Comparison of ENCODE assay signal across 13 cellular contexts in the genomic region with DNA sequence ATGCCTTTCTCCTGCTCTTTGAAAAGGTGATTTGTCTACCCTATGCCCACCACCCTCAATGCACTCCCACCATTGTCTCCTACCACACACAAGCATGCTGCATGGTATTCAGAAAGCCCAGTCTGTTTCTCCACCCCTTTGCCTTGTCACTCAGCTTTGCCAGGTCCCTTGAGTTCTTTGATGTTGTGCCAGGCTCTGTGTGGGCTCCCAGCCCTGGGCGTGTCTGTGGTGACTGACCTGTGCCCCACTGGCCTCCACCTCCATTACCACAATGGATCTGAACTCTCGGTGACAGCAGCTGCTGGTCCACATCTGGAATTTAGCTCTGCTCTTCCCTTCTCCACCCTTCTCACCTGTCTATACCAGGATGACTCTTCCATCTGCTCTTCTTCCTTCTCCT. TPM values are rescaled to one million over a fixed set of nuclear protein-coding genes. Genes with fewer than 3 reads are reported as not detected.
DNase-seq lines count a peak whose midpoint lies in the region; ATAC-seq, FAIRE-seq and TF ChIP-seq lines count a peak whose summit lies in the region.
"Had no signal": no experiment of that assay in that cellular context is flagged by ENCODE, and none has a peak within 500 bp of the region (broad histone marks: within the 10 kb centered on the region; RNA-seq: fewer than 3 reads in every experiment).

No MANE protein-coding gene starts in this region.

- H3K27me3 ChIP-seq in keratinocyte (ENCODE audit: control insufficient read depth, extremely low read depth, insufficient read depth, low read length) (no peaks in the 10 kb centered on the region), thyroid gland (no peaks in the 10 kb centered on the region)
- H3K27me3 ChIP-seq: spleen had no signal

- peaks cover 44% of the 10 kb centered on the region for H3K4me1 ChIP-seq in keratinocyte (ENCODE audit: control insufficient read depth, extremely low read depth, insufficient read depth, low read length)
- peaks cover 10 to 37% of the 10 kb centered on the region in 2 donors for H3K4me1 ChIP-seq in thyroid gland

- H3K79me2 ChIP-seq in keratinocyte (ENCODE audit: control insufficient read depth, insufficient read depth, low read length): peaks cover 53% of the 10 kb centered on the region

- CTCF ChIA-PET in activated CD8-positive, alpha-beta memory T cell treated with anti-CD3 and anti-CD28 coated beads, Interleukin-2, amount 10 ng/mL, durations not matched to agents 7 days and 5 days (lab: Charles Lee): interaction anchor here (1.0 to 1.3 kb wide), 4 partner anchors 33 to 185 kb away, joined by 3 to 6 read pairs (median 4); a partner anchor contains a TSS

- H3K36me3 ChIP-seq in keratinocyte (ENCODE audit: control insufficient read depth in 2 of 2, extremely low read depth in 1 of 2, insufficient read depth in 2 of 2, low read length in 2 of 2) (peaks cover 3 to 4% of the 10 kb centered on the region in 2 experiments), thyroid gland (no peaks in the 10 kb centered on the region)
- H3K36me3 ChIP-seq: spleen had no signal

- H2AFZ ChIP-seq in keratinocyte (ENCODE audit: control insufficient read depth, low read length): no peak overlapping the region

- FAIRE-seq in keratinocyte (lab: Jason Lieb, UNC): no peak

- no peaks in the 10 kb centered on the region for H4K20me1 ChIP-seq in keratinocyte (ENCODE audit: control insufficient read depth, extremely low read depth, insufficient read depth, low read length)

- peaks cover 36% of the 10 kb centered on the region for H3K36me3 Mint-ChIP-seq in activated CD8-positive, alpha-beta memory T cell treated with anti-CD3 and anti-CD28 coated beads, Interleukin-2, amount 10 ng/mL, durations not matched to agents 7 days and 5 days
- H3K36me3 Mint-ChIP-seq in activated T-helper 1 cell treated with anti-CD3 and anti-CD28 coated beads, Interleukin-12 subunit alpha, Interleukin-12 subunit beta, Interleukin-2, Interleukin-4 antibody, amounts not matched to agents 30 ng/mL and 10 ng/mL and 1 ng/mL, durations not matched to agents 14 hours and 24 hours and 36 hours (ENCODE audit: low read depth): peaks cover 24% of the 10 kb centered on the region

- H3K4me3 ChIP-seq in keratinocyte (ENCODE audit: control insufficient read depth in 2 of 3, extremely low read depth in 1 of 3, insufficient read depth in 2 of 3, low read depth in 1 of 3, low read length in 3 of 3) (no peak overlapping the region), thyroid gland (replicated peaks in 1 of 3) (no peak overlapping the region)
- H3K4me3 ChIP-seq: spleen had no signal

- WGBS in thyroid gland, 2 donors: 39 to 45% methylated on average over 2 of the region's 2 CpGs

- peaks cover 64% of the 10 kb centered on the region for H3K4me1 Mint-ChIP-seq in activated CD8-positive, alpha-beta memory T cell treated with anti-CD3 and anti-CD28 coated beads, Interleukin-2, amount 10 ng/mL, durations not matched to agents 7 days and 5 days
- H3K4me1 Mint-ChIP-seq in activated T-helper 1 cell treated with anti-CD3 and anti-CD28 coated beads, Interleukin-12 subunit alpha, Interleukin-12 subunit beta, Interleukin-2, Interleukin-4 antibody, amounts not matched to agents 30 ng/mL and 10 ng/mL and 1 ng/mL, durations not matched to agents 14 hours and 24 hours and 36 hours (ENCODE audit: low read depth): peaks cover 61% of the 10 kb centered on the region
- H3K4me1 Mint-ChIP-seq: activated B cell treated with CpG ODN at 0.5 μM for 24 hours had no signal

- intact Hi-C loops in activated T-helper 1 cell treated with anti-CD3 and anti-CD28 coated beads, Interleukin-12 subunit alpha, Interleukin-12 subunit beta, Interleukin-2, Interleukin-4 antibody, amounts not matched to agents 30 ng/mL and 10 ng/mL and 1 ng/mL, durations not matched to agents 14 hours and 24 hours and 36 hours (cut with micrococcal nuclease): no loop called here
- intact Hi-C loops in thyroid gland (cut with DNase I): no loop called here

- no peak overlapping the region for H3K9ac ChIP-seq in keratinocyte (ENCODE audit: control insufficient read depth, extremely low read depth, insufficient read depth, low read length)

- no peaks in the 10 kb centered on the region for H3K9me3 ChIP-seq in keratinocyte (ENCODE audit: control insufficient read depth, low read depth, low read length)
- H3K9me3 ChIP-seq in thyroid gland: no peaks in the 10 kb centered on the region
- H3K9me3 ChIP-seq: spleen had no signal

- no peak for DNase-seq in activated CD8-positive, alpha-beta memory T cell treated with anti-CD3 and anti-CD28 coated beads, Interleukin-2, amount 10 ng/mL, durations not matched to agents 7 days and 5 days
- no peak for DNase-seq in activated CD8-positive, alpha-beta memory T cell treated with anti-CD3 and anti-CD28 coated beads for 24 hours
- no peak for DNase-seq in activated T-helper 1 cell treated with anti-CD3 and anti-CD28 coated beads, Interleukin-12 subunit alpha, Interleukin-12 subunit beta, Interleukin-2, Interleukin-4 antibody, amounts not matched to agents 30 ng/mL and 10 ng/mL and 1 ng/mL, durations not matched to agents 14 hours and 24 hours and 36 hours (ENCODE audit: low spot score)
- DNase-seq in keratinocyte (ENCODE audit: low read depth, low spot score) (no peak), thyroid gland (peak; percentile 65 to 75), SIG-M5 treated with dmso at 0.1 percent for 504 hours (lab: John Stamatoyannopoulos, UW; ENCODE audit: unreplicated experiment) (no peak), NCI-H146 treated with DMSO at 0.1 percent for 48 hours (lab: John Stamatoyannopoulos, UW; ENCODE audit: unreplicated experiment) (no peak), NOMO-1 (lab: John Stamatoyannopoulos, UW; ENCODE audit: unreplicated experiment in 2 of 2) (no peak)
- DNase-seq: activated B cell treated with CpG ODN at 0.5 μM for 24 hours, DMS153, NCI-H1417 treated with DMSO at 0.1 percent for 48 hours, spleen had no signal

- TF ChIP-seq CTCF in keratinocyte (optimal IDR thresholded peaks at IDR 0.05 in 1 of 3, IDR thresholded peaks at IDR 0.05 in 1 of 3, conservative IDR thresholded peaks at IDR 0.05 in 1 of 3; ENCODE audit: extremely low read depth in 1 of 3, insufficient read depth in 2 of 3, low read length in 3 of 3): no peak
- TF ChIP-seq CTCF in thyroid gland (IDR thresholded peaks at IDR 0.05): no peak

- H3K27me3 Mint-ChIP-seq in activated CD8-positive, alpha-beta memory T cell treated with anti-CD3 and anti-CD28 coated beads, Interleukin-2, amount 10 ng/mL, durations not matched to agents 7 days and 5 days: no peaks in the 10 kb centered on the region
- H3K27me3 Mint-ChIP-seq in activated T-helper 1 cell treated with anti-CD3 and anti-CD28 coated beads, Interleukin-12 subunit alpha, Interleukin-12 subunit beta, Interleukin-2, Interleukin-4 antibody, amounts not matched to agents 30 ng/mL and 10 ng/mL and 1 ng/mL, durations not matched to agents 14 hours and 24 hours and 36 hours (ENCODE audit: insufficient read depth): no peaks in the 10 kb centered on the region
- H3K27me3 Mint-ChIP-seq: activated B cell treated with CpG ODN at 0.5 μM for 24 hours had no signal

- no peak for ATAC-seq in activated CD8-positive, alpha-beta memory T cell treated with anti-CD3 and anti-CD28 coated beads, Interleukin-2, amount 10 ng/mL, durations not matched to agents 7 days and 5 days

- dilution Hi-C loops in keratinocyte (cut with MboI; ENCODE audit: extremely low pct_ligation_motif_present, low sequenced_read_pairs): no loop called here

- peaks cover 2% of the 10 kb centered on the region for H3K9me1 ChIP-seq in keratinocyte (ENCODE audit: control insufficient read depth, extremely low read depth, insufficient read depth, low read length)

- H3K4me2 ChIP-seq in keratinocyte (ENCODE audit: control insufficient read depth, extremely low read depth, insufficient read depth, low read depth, low read length): no peak overlapping the region

- H3K9me3 Mint-ChIP-seq in activated CD8-positive, alpha-beta memory T cell treated with anti-CD3 and anti-CD28 coated beads, Interleukin-2, amount 10 ng/mL, durations not matched to agents 7 days and 5 days (ENCODE audit: low read depth): no peaks in the 10 kb centered on the region
- no peaks in the 10 kb centered on the region for H3K9me3 Mint-ChIP-seq in activated T-helper 1 cell treated with anti-CD3 and anti-CD28 coated beads, Interleukin-12 subunit alpha, Interleukin-12 subunit beta, Interleukin-2, Interleukin-4 antibody, amounts not matched to agents 30 ng/mL and 10 ng/mL and 1 ng/mL, durations not matched to agents 14 hours and 24 hours and 36 hours
- H3K9me3 Mint-ChIP-seq: activated B cell treated with CpG ODN at 0.5 μM for 24 hours, neural crest cell had no signal

- H3K4me3 Mint-ChIP-seq in activated CD8-positive, alpha-beta memory T cell treated with anti-CD3 and anti-CD28 coated beads, Interleukin-2, amount 10 ng/mL, durations not matched to agents 7 days and 5 days: no peak overlapping the region
- H3K4me3 Mint-ChIP-seq in activated T-helper 1 cell treated with anti-CD3 and anti-CD28 coated beads, Interleukin-12 subunit alpha, Interleukin-12 subunit beta, Interleukin-2, Interleukin-4 antibody, amounts not matched to agents 30 ng/mL and 10 ng/mL and 1 ng/mL, durations not matched to agents 14 hours and 24 hours and 36 hours: no peak overlapping the region
- H3K4me3 Mint-ChIP-seq: activated B cell treated with CpG ODN at 0.5 μM for 24 hours, neural crest cell had no signal

- TF ChIP-seq POLR2A in thyroid gland (IDR thresholded peaks at IDR 0.05): no peak

- H3K27ac ChIP-seq in keratinocyte (ENCODE audit: control insufficient read depth, insufficient read depth, low read length) (peak overlapping the region; percentile 21), thyroid gland (no peak overlapping the region)

- peak overlapping the region; percentile 30 for H3K27ac Mint-ChIP-seq in activated CD8-positive, alpha-beta memory T cell treated with anti-CD3 and anti-CD28 coated beads, Interleukin-2, amount 10 ng/mL, durations not matched to agents 7 days and 5 days
- peak overlapping the region; percentile 90 for H3K27ac Mint-ChIP-seq in activated T-helper 1 cell treated with anti-CD3 and anti-CD28 coated beads, Interleukin-12 subunit alpha, Interleukin-12 subunit beta, Interleukin-2, Interleukin-4 antibody, amounts not matched to agents 30 ng/mL and 10 ng/mL and 1 ng/mL, durations not matched to agents 14 hours and 24 hours and 36 hours
- H3K27ac Mint-ChIP-seq: activated B cell treated with CpG ODN at 0.5 μM for 24 hours had no signal

RNA-seq across cellular contexts. Expression of a gene that starts 34.9 kb away (rescaled TPM):
- 100 to 1,000 TPM in 1 of 2 experiments, 10 to 100 TPM in 1; 96.1 to 130 TPM for total RNA-seq in activated CD8-positive, alpha-beta memory T cell treated with anti-CD3 and anti-CD28 coated beads, Interleukin-2, amount 10 ng/mL, durations not matched to agents 7 days and 5 days
- total RNA-seq in activated T-helper 1 cell treated with anti-CD3 and anti-CD28 coated beads, Interleukin-12 subunit alpha, Interleukin-12 subunit beta, Interleukin-2, Interleukin-4 antibody, amounts not matched to agents 30 ng/mL and 10 ng/mL and 1 ng/mL, durations not matched to agents 14 hours and 24 hours and 36 hours: 47.4 and 49.8 TPM in 2 replicates
- polyA plus RNA-seq in keratinocyte: 76.9 to 112 TPM (median 84.8 TPM) in 3 replicates
- 27.7 TPM for polyA plus RNA-seq in keratinocyte (2011; ENCODE audit: low read depth)
- polyA plus RNA-seq in keratinocyte (2011; cell fraction: cytosol; rRNA removed): 26.3 and 45.0 TPM in 2 replicates
- 201 and 208 TPM in 2 replicates for polyA plus RNA-seq in keratinocyte (2011; cell fraction: nucleus; rRNA removed)
- 61.6 and 86.8 TPM in 2 replicates for polyA plus RNA-seq in keratinocyte (2012; ENCODE audit: low replicate concordance)
- polyA minus RNA-seq in keratinocyte: 144 to 335 TPM (median 224 TPM) in 3 replicates
- polyA minus RNA-seq in keratinocyte (2011; cell fraction: cytosol; rRNA and poly(A)+ RNA removed): 83.3 TPM
- polyA minus RNA-seq in keratinocyte (2011; cell fraction: nucleus; rRNA and poly(A)+ RNA removed): 266 and 461 TPM in 2 replicates
- total RNA-seq in thyroid gland: 10 to 100 TPM; 41.3 to 46.1 (median 42.7) TPM

Comparison
In these comparisons a context has a peak if more than half of its experiments do, and no peak if none do; other contexts are left out.
1. DNase-seq: peak in thyroid gland (2 of 2); none in activated CD8-positive, alpha-beta memory T cell treated with anti-CD3 and anti-CD28 coated beads, Interleukin-2, amount 10 ng/mL, durations not matched to agents 7 days and 5 days (single experiment), activated CD8-positive, alpha-beta memory T cell treated with anti-CD3 and anti-CD28 coated beads for 24 hours (single experiment), activated T-helper 1 cell treated with anti-CD3 and anti-CD28 coated beads, Interleukin-12 subunit alpha, Interleukin-12 subunit beta, Interleukin-2, Interleukin-4 antibody, amounts not matched to agents 30 ng/mL and 10 ng/mL and 1 ng/mL, durations not matched to agents 14 hours and 24 hours and 36 hours (single experiment), keratinocyte (single experiment), SIG-M5 treated with dmso at 0.1 percent for 504 hours (single experiment), NCI-H146 treated with DMSO at 0.1 percent for 48 hours (single experiment) and NOMO-1 (0 of 2).